Comparison of ENCODE assay signal across 26 cellular contexts in genomic region chr4:70833701-70834100, GRCh38.
"Had no signal": no experiment of that assay in that cellular context is flagged by ENCODE, and none has a peak within 500 bp of the region (broad histone marks: within the 10 kb centered on the region; RNA-seq: fewer than 3 reads in every experiment).

No MANE protein-coding gene starts in this region.

- H3K36me3 ChIP-seq: colonic mucosa had no signal

- DNase-seq: activated CD4-positive, alpha-beta T cell treated with anti-CD3 and anti-CD28 coated beads, Interleukin-2, amount 50 U/mL, for 48 hours; activated CD8-positive, alpha-beta memory T cell treated with anti-CD3 and anti-CD28 coated beads, Interleukin-2, amount 10 ng/mL, durations not matched to agents 7 days and 5 days; activated effector memory CD4-positive, alpha-beta T cell treated with anti-CD3 and anti-CD28 coated beads, Interleukin-2, amount 50 U/mL, for 16 hours; activated naive CD4-positive, alpha-beta T cell treated with anti-CD3 and anti-CD28 coated beads, Interleukin-2, amount 10 ng/mL, durations not matched to agents 7 days and 5 days; activated T-cell treated with anti-CD3 and anti-CD28 coated beads for 4 hours; amygdala; colonic mucosa; foreskin fibroblast; heart right ventricle; islet precursor cell; left cardiac atrium; lower lobe of right lung; mesendoderm; naive B cell; retina; sigmoid colon; stimulated activated CD4-positive, alpha-beta T cell treated with anti-CD3 and anti-CD28 coated beads, Interleukin-2, amount 100 ng/mL, for 48 hours; stimulated activated CD8-positive, alpha-beta memory T cell treated with anti-CD3 and anti-CD28 coated beads, Interleukin-4, amount 100 ng/mL, for 48 hours; stimulated activated naive CD4-positive, alpha-beta T cell treated with Interleukin-2 at 50 U/mL for 16 hours; T1000; thyroid gland; upper lobe of right lung had no signal

- H3K4me2 ChIP-seq: neural progenitor cell, smooth muscle cell had no signal

- H3K27me3 ChIP-seq: colonic mucosa, esophagus muscularis mucosa, heart right ventricle, neural progenitor cell, sigmoid colon, thyroid gland, upper lobe of right lung had no signal

- H3K4me1 ChIP-seq: colonic mucosa, neural progenitor cell had no signal

- H3K9ac ChIP-seq: neural progenitor cell had no signal

- H3K4me3 ChIP-seq: colonic mucosa, esophagus muscularis mucosa, heart right ventricle, lower lobe of right lung, neural progenitor cell, sigmoid colon, smooth muscle cell, thyroid gland, upper lobe of right lung had no signal

- H3K27ac ChIP-seq: colonic mucosa, esophagus muscularis mucosa, heart right ventricle, lower lobe of right lung, neural progenitor cell, sigmoid colon, thyroid gland, upper lobe of right lung had no signal

- ATAC-seq: activated CD8-positive, alpha-beta memory T cell treated with anti-CD3 and anti-CD28 coated beads, Interleukin-2, amount 10 ng/mL, durations not matched to agents 7 days and 5 days; heart right ventricle; left cardiac atrium; lower lobe of right lung; upper lobe of right lung; WTC11 had no signal

- H2AFZ ChIP-seq: neural progenitor cell had no signal

- H3K9me3 ChIP-seq: colonic mucosa, esophagus muscularis mucosa, heart right ventricle, lower lobe of right lung, sigmoid colon, thyroid gland, upper lobe of right lung had no signal
